9 cellular contexts compared by ENCODE assay signal in the genomic region with DNA sequence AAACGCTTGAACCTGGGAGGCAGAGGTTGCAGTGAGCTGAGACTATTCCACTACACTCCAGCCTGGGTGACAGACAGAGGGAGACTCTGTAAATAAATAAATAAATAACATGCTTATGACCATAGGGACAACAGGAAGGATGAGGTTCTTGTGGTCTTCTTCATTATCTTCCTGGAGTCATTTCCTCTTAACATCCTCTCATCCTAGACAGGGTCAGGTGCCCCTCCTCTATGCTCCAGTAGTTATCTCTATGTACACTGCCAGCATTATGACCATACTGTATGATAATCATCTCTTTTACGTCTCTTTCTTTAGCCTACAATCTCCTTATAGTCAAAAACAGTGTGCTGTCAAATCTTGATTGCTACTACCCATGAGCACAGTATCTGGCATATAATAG. TPM values are rescaled to one million over a fixed set of nuclear protein-coding genes. Genes with fewer than 3 reads are reported as not detected.
DNase-seq lines count a peak whose midpoint lies in the region; ATAC-seq and TF ChIP-seq lines count a peak whose summit lies in the region.
"Had no signal": no experiment of that assay in that cellular context is flagged by ENCODE, and none has a peak within 500 bp of the region (broad histone marks: within the 10 kb centered on the region; RNA-seq: fewer than 3 reads in every experiment).

No MANE protein-coding gene starts in this region.

- H3K27me3 ChIP-seq in A673 (replicated peaks; ENCODE audit: insufficient read depth, low read depth, low read length, poor library complexity) = no peaks in the 10 kb centered on the region

- H3K36me3 ChIP-seq in A673 (ENCODE audit: insufficient read depth, low read length, poor library complexity, severe bottlenecking) = no peaks in the 10 kb centered on the region

- no peak overlapping the region for H3K4me3 ChIP-seq in A673 (ENCODE audit: low read depth, low read length, poor library complexity, severe bottlenecking)

- H3K27ac ChIP-seq in A673 (ENCODE audit: low read depth, low read length, poor library complexity, severe bottlenecking) = no peak overlapping the region

- no peak for DNase-seq in left colon
- no peak for DNase-seq in A673 (ENCODE audit: low spot score)
- DNase-seq in HuH-7.5 (ENCODE audit: low spot score) = no peak
- DNase-seq in cerebellar nuclear complex (lab: John Stamatoyannopoulos, UW) = no peak
- no peak for DNase-seq in SHP77 (lab: John Stamatoyannopoulos, UW)
- DNase-seq: retina had no signal

- BruUV-seq in A673 (replicated peaks; lab: Mats Ljungman, UMichigan) = no TSS peak

- POLR2A ChIA-PET in A673 (lab: Charles Lee; ENCODE audit: low non-redundant PET) = no interaction called here

- CTCF ChIA-PET in A673 (lab: Charles Lee) = no interaction called here

- ATAC-seq in GM18858 (IDR thresholded peaks at IDR 0.05; ENCODE audit: unreplicated experiment) (peak; percentile 71), GM21723 (IDR thresholded peaks at IDR 0.05; ENCODE audit: unreplicated experiment) (peak; percentile 70), HG03575 (IDR thresholded peaks at IDR 0.05; ENCODE audit: extremely low read depth, insufficient number of reproducible peaks, low FRiP score, unreplicated experiment) (peak; percentile 27), left colon (peak; percentile 15)

- no peaks in the 10 kb centered on the region for H3K9me3 ChIP-seq in A673 (ENCODE audit: low read depth, low read length, poor library complexity, severe bottlenecking)

- TF ChIP-seq CTCF in A673 (conservative IDR thresholded peaks at IDR 0.05; ENCODE audit: low read depth, low read length) = no peak

- intact Hi-C loops in left colon (cut with DNase I, micrococcal nuclease) = no loop called here
- intact Hi-C loops in A673 (cut with micrococcal nuclease; ENCODE audit: unreplicated experiment) = no loop called here

- H3K4me1 ChIP-seq in A673 (ENCODE audit: insufficient read depth, low read length, poor library complexity, severe bottlenecking) = no peaks in the 10 kb centered on the region

RNA-seq across cellular contexts. Expression of a gene that starts 17.7 kb away (rescaled TPM):
- 10 to 100 TPM in 1 of 2 donors, 1 to 10 TPM in 1; 5.9 to 24.3 TPM for total RNA-seq in left colon
- total RNA-seq in A673 (2021) = 11.6 and 15.0 TPM in 2 replicates

Comparison
In these comparisons a context has a peak if more than half of its experiments do, and no peak if none do; other contexts are left out.
1. ATAC-seq: peak in every context shown above with its lines; median percentile 71 in GM18858; 70 in GM21723; 27 in HG03575; 15 in left colon.